ENCODE assay signal across 11 cellular contexts in the genomic region with DNA sequence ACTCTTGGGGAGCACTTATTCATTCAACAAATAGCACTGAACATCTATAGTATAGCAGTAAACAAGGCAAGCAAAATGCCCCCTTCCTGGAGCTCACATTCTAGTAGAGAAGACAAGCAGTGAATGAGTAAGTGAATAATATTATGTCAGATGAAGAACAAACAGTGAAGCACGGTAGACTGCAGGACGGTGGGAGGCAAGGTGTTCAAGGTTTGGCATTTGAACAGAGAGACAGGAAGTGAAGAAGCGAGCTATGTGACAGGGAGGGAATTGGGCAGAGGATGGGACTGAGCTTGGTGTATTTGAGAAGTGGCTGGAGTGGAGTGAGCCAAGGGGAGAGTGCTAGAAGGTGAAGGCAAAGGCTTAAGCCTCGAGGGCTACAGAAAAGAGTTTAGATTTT. TPM values are rescaled to one million over a fixed set of nuclear protein-coding genes. Genes with fewer than 3 reads are reported as not detected.
DNase-seq lines count a peak whose midpoint lies in the region; ATAC-seq, FAIRE-seq and TF ChIP-seq lines count a peak whose summit lies in the region.
"Had no signal": no experiment of that assay in that cellular context is flagged by ENCODE, and none has a peak within 500 bp of the region (broad histone marks: within the 10 kb centered on the region; RNA-seq: fewer than 3 reads in every experiment).

No MANE protein-coding gene starts in this region.

- H3K36me3 ChIP-seq in SU-DHL-6 (ENCODE audit: low read length) (no peaks in the 10 kb centered on the region), skeletal muscle tissue (ENCODE audit: control insufficient read depth in 3 of 3, insufficient read depth in 3 of 3, low read length in 3 of 3) (peaks cover 11 to 27% (median 27%) of the 10 kb centered on the region in 3 donors)

- peak overlapping the region; percentile 28 for H3K27ac Mint-ChIP-seq in endothelial cell (ENCODE audit: unreplicated experiment)

- peaks cover 20% of the 10 kb centered on the region for H3K4me1 Mint-ChIP-seq in endothelial cell (ENCODE audit: unreplicated experiment)

- DNase-seq in GM19239 (ENCODE audit: insufficient read length, low spot score), result no peak
- DNase-seq in endothelial cell (ENCODE audit: low spot score), result no peak
- DNase-seq in NCI-H187 treated with DMSO at 0.1 percent for 48 hours (lab: John Stamatoyannopoulos, UW), result no peak
- DNase-seq in NCI-H146 treated with DMSO at 0.1 percent for 48 hours (lab: John Stamatoyannopoulos, UW; ENCODE audit: unreplicated experiment), result no peak
- DNase-seq: foreskin keratinocyte, NCI-H1436 had no signal

- H3K4me3 Mint-ChIP-seq in endothelial cell (ENCODE audit: unreplicated experiment), result peak overlapping the region; percentile 94

- H3K79me2 ChIP-seq in SU-DHL-6 (ENCODE audit: insufficient read depth, low read length), result no peaks in the 10 kb centered on the region

- H3K27ac ChIP-seq in SU-DHL-6 (ENCODE audit: low read depth, low read length) (no peak overlapping the region), skeletal muscle tissue (ENCODE audit: low read depth, low read length) (no peak overlapping the region)
- H3K27ac ChIP-seq: foreskin keratinocyte, SK-N-MC had no signal

- ATAC-seq in GM18909 (IDR thresholded peaks at IDR 0.05; ENCODE audit: poor library complexity, unreplicated experiment) (no peak), HG02885 (IDR thresholded peaks at IDR 0.05; ENCODE audit: poor library complexity, unreplicated experiment) (no peak)
- ATAC-seq: foreskin keratinocyte had no signal

- H3K9me2 ChIP-seq in SU-DHL-6 (replicated peaks; ENCODE audit: insufficient read depth, low read length), result no peaks in the 10 kb centered on the region

- peaks cover 18 to 32% (median 25%) of the 10 kb centered on the region in 3 donors for H3K4me1 ChIP-seq in skeletal muscle tissue (ENCODE audit: control insufficient read depth in 3 of 3, insufficient read depth in 3 of 3, low read length in 3 of 3)
- H3K4me1 ChIP-seq: foreskin keratinocyte had no signal

- peaks cover 33% of the 10 kb centered on the region for H3K36me3 Mint-ChIP-seq in endothelial cell (ENCODE audit: low read depth, unreplicated experiment)

- H3F3A ChIP-seq in SU-DHL-6 (ENCODE audit: insufficient read depth), result 0 out of 2 replicates have a peak, but pooled peaks cover 4% of the 10 kb centered on the region

- H2AFZ ChIP-seq in SU-DHL-6 (ENCODE audit: low read depth, low read length, severe bottlenecking), result no peak overlapping the region

- no peaks in the 10 kb centered on the region for H3K9me3 Mint-ChIP-seq in endothelial cell (ENCODE audit: unreplicated experiment)

- H3K9me3 ChIP-seq in SU-DHL-6 (ENCODE audit: insufficient read depth, low read length) (no peaks in the 10 kb centered on the region), skeletal muscle tissue (ENCODE audit: control insufficient read depth in 3 of 3, low read length in 3 of 3) (no peaks in the 10 kb centered on the region)

- peak overlapping the region; percentile 74 for H3K9ac ChIP-seq in SU-DHL-6 (ENCODE audit: low read length)
- peak overlapping the region; percentile 14 to 97 (median 95) for H3K9ac ChIP-seq in skeletal muscle tissue (ENCODE audit: low read depth in 1 of 3, low read length in 3 of 3)

- peak overlapping the region; percentile 82 for H3K4me2 ChIP-seq in SU-DHL-6 (ENCODE audit: low read depth, low read length, poor library complexity, severe bottlenecking)

- H3K4me3 ChIP-seq in SU-DHL-6 (ENCODE audit: insufficient read depth, low read length, poor library complexity, severe bottlenecking), result peak overlapping the region; percentile 74
- H3K4me3 ChIP-seq in skeletal muscle tissue (ENCODE audit: low read length in 3 of 3), result peak overlapping the region in 2 of 3 donors; percentile 84 to 91

- H4K20me1 ChIP-seq in SU-DHL-6 (ENCODE audit: low read depth, low read length), result no peaks in the 10 kb centered on the region

- TF ChIP-seq CTCF in SU-DHL-6 (IDR thresholded peaks at IDR 0.05; ENCODE audit: insufficient read depth, low read length, poor library complexity, severe bottlenecking) (no peak), endothelial cell (IDR thresholded peaks at IDR 0.05; ENCODE audit: unreplicated experiment) (no peak)

- no peaks in the 10 kb centered on the region for H3K27me3 ChIP-seq in SU-DHL-6 (ENCODE audit: low read length)
- no peaks in the 10 kb centered on the region for H3K27me3 ChIP-seq in skeletal muscle tissue (ENCODE audit: control insufficient read depth in 3 of 3, insufficient read depth in 3 of 3, low read length in 3 of 3)
- H3K27me3 ChIP-seq: foreskin keratinocyte had no signal

- peaks cover 13% of the 10 kb centered on the region for H3K27me3 Mint-ChIP-seq in endothelial cell (ENCODE audit: unreplicated experiment)

- FAIRE-seq in GM19239 (lab: Jason Lieb, UNC), result peak; percentile 14

RNA-seq across cellular contexts. Expression of a gene that starts 1.4 kb away (rescaled TPM):
- total RNA-seq in endothelial cell (ENCODE audit: unreplicated experiment), result 30.7 TPM
- total RNA-seq in skeletal muscle tissue, result 12.0 TPM

RNA-seq across cellular contexts. Expression of a gene that starts 17.2 kb away (rescaled TPM):
- 1.9 TPM for total RNA-seq in endothelial cell (ENCODE audit: unreplicated experiment)
- 0.52 TPM for total RNA-seq in skeletal muscle tissue

RNA-seq across cellular contexts. Expression of a gene that starts 18.1 kb away (rescaled TPM):
- total RNA-seq in endothelial cell (ENCODE audit: unreplicated experiment), result 17.5 TPM
- total RNA-seq in skeletal muscle tissue, result 12.5 TPM

RNA-seq across cellular contexts. Expression of a gene that starts 32.3 kb away (rescaled TPM):
- total RNA-seq in endothelial cell (ENCODE audit: unreplicated experiment) (0.74 TPM), skeletal muscle tissue (not detected)

RNA-seq across cellular contexts. Expression of a gene that starts 44.6 kb away (rescaled TPM):
- total RNA-seq in endothelial cell (ENCODE audit: unreplicated experiment) (26.6 TPM), skeletal muscle tissue (35.0 TPM)
